8 cellular contexts compared by ENCODE assay signal in genomic region chr14:104752338-104752734, GRCh38. TPM values are rescaled to one million over a fixed set of nuclear protein-coding genes. Genes with fewer than 3 reads are reported as not detected.
DNase-seq lines count a peak whose midpoint lies in the region; ATAC-seq and TF ChIP-seq lines count a peak whose summit lies in the region.

No MANE protein-coding gene starts in this region.

- peak in 1 of 2 donors; percentile 27 for TF ChIP-seq POLR2A in heart left ventricle (IDR thresholded peaks at IDR 0.05)

- H3K4me1 ChIP-seq in heart left ventricle (peaks cover 0 to 34% (median 24%) of the 10 kb centered on the region in 12 donors), mucosa of rectum (ENCODE audit: control insufficient read depth in 2 of 2, insufficient read depth in 2 of 2, low read length in 2 of 2) (peaks cover 38 to 39% of the 10 kb centered on the region in 2 donors)

- ATAC-seq in heart left ventricle (peak in 1 of 4 donors; percentile 0), Right ventricle myocardium superior (ENCODE audit: poor library complexity) (no peak), HG03575 (IDR thresholded peaks at IDR 0.05; ENCODE audit: extremely low read depth, insufficient number of reproducible peaks, low FRiP score, unreplicated experiment) (peak; percentile 35), GM19397 (IDR thresholded peaks at IDR 0.05; ENCODE audit: unreplicated experiment) (no peak), HG03457 (IDR thresholded peaks at IDR 0.05; ENCODE audit: unreplicated experiment) (no peak)

- H3K4me1 Mint-ChIP-seq in brain, result peaks cover 46% of the 10 kb centered on the region

- TF ChIP-seq CTCF in heart left ventricle (IDR thresholded peaks at IDR 0.05), result no peak
- no peak for TF ChIP-seq CTCF in brain (conservative IDR thresholded peaks at IDR 0.05)

- H3K27ac ChIP-seq in heart left ventricle (peak overlapping the region in 11 of 12 donors; percentile 47 to 95 (median 81)), mucosa of rectum (ENCODE audit: low read depth in 2 of 2, low read length in 2 of 2) (peak overlapping the region; percentile 83 to 87)

- no peaks in the 10 kb centered on the region for H3K27me3 ChIP-seq in heart left ventricle
- H3K27me3 ChIP-seq in mucosa of rectum (ENCODE audit: control insufficient read depth in 2 of 2, insufficient read depth in 2 of 2, low read length in 2 of 2), result no peaks in the 10 kb centered on the region

- H3K36me3 ChIP-seq in heart left ventricle, result peaks cover 0 to 26% (median 20%) of the 10 kb centered on the region in 9 donors
- peaks cover 17 to 20% of the 10 kb centered on the region in 2 donors for H3K36me3 ChIP-seq in mucosa of rectum (ENCODE audit: control insufficient read depth in 2 of 2, insufficient read depth in 2 of 2, low read length in 2 of 2)

- 13 to 24% (median 18%) methylated on average over 32 of the region's 32 CpGs for WGBS in heart left ventricle, 4 donors

- peak overlapping the region; percentile 88 to 98 (median 98) for H3K27ac Mint-ChIP-seq in brain

- H3K4me3 Mint-ChIP-seq in brain, result peak overlapping the region; percentile 89 to 96 (median 91)

- peak overlapping the region; percentile 68 to 69 for H3K9ac ChIP-seq in mucosa of rectum (ENCODE audit: low read depth in 1 of 2, low read length in 2 of 2)

- intact Hi-C loops in heart left ventricle (cut with DNase I), result loop anchor here in 2 of 10 donors (1.0 to 5.0 kb wide), 2 partner anchors 30 to 40 kb away; no protein-coding TSS in a partner anchor
- intact Hi-C loops in Right ventricle myocardium superior (cut with DNase I), result no loop called here

- H3K9me3 ChIP-seq in heart left ventricle, result no peaks in the 10 kb centered on the region
- no peaks in the 10 kb centered on the region for H3K9me3 ChIP-seq in mucosa of rectum (ENCODE audit: control insufficient read depth in 2 of 2, low read length in 2 of 2)

- H3K9me3 Mint-ChIP-seq in brain, result peaks cover 0 to 9% (median 0%) of the 10 kb centered on the region in 5 experiments

- peak overlapping the region in 10 of 12 donors; percentile 44 to 99 (median 82) for H3K4me3 ChIP-seq in heart left ventricle
- H3K4me3 ChIP-seq in mucosa of rectum (ENCODE audit: low read length in 2 of 2), result peak overlapping the region; percentile 87 to 90

- H3K36me3 Mint-ChIP-seq in brain, result peaks cover 12% of the 10 kb centered on the region

- DNase-seq in heart left ventricle (no peak), Right ventricle myocardium superior (no peak), iPS-NIHi7 (ENCODE audit: extremely low spot score) (no peak)

- peaks cover 10% of the 10 kb centered on the region for H3K27me3 Mint-ChIP-seq in brain

RNA-seq across cellular contexts. Expression of gene SIVA1, which starts 0.6 kb away (rescaled TPM):
- total RNA-seq in heart left ventricle (100 to 1,000 TPM in 2 of 9 donors, 10 to 100 TPM in 7; 41.0 to 203 (median 53.9) TPM), Right ventricle myocardium superior (60.7 TPM)
- polyA plus RNA-seq in heart left ventricle (100 to 1,000 TPM; 126 to 191 TPM), brain (ENCODE audit: insufficient read depth, low read depth, low replicate concordance) (130 TPM)

RNA-seq across cellular contexts. Expression of gene ADSS1, which starts 28.3 kb away (rescaled TPM):
- 100 to 1,000 TPM in 8 of 9 donors, 10 to 100 TPM in 1; 78.9 to 247 (median 160) TPM for total RNA-seq in heart left ventricle
- 100 to 1,000 TPM in 1 of 2 donors, 10 to 100 TPM in 1; 64.7 to 258 TPM for polyA plus RNA-seq in heart left ventricle
- total RNA-seq in Right ventricle myocardium superior, result 215 TPM
- polyA plus RNA-seq in brain (ENCODE audit: insufficient read depth, low read depth, low replicate concordance), result 15.7 TPM

RNA-seq across cellular contexts. Expression of gene AKT1, which starts 43.2 kb away (rescaled TPM):
- total RNA-seq in heart left ventricle, result 100 to 1,000 TPM; 115 to 173 (median 143) TPM
- 100 to 1,000 TPM; 108 to 129 TPM for polyA plus RNA-seq in heart left ventricle
- 120 TPM for total RNA-seq in Right ventricle myocardium superior
- 192 TPM for polyA plus RNA-seq in brain (ENCODE audit: insufficient read depth, low read depth, low replicate concordance)

RNA-seq across cellular contexts. Expression of gene ZBTB42, which starts 48.6 kb away (rescaled TPM):
- total RNA-seq in heart left ventricle (10 to 100 TPM in 3 of 9 donors, 1 to 10 TPM in 6; 4.9 to 12.9 (median 7.4) TPM), Right ventricle myocardium superior (5.0 TPM)
- polyA plus RNA-seq in heart left ventricle (10 to 100 TPM in 1 of 2 donors, 1 to 10 TPM in 1; 4.2 to 12.3 TPM), brain (ENCODE audit: insufficient read depth, low read depth, low replicate concordance) (2.2 TPM)
